Comparison of ENCODE assay signal across 15 cellular contexts in genomic region chr6:34233867-34234266, GRCh38. TPM values are rescaled to one million over a fixed set of nuclear protein-coding genes. Genes with fewer than 3 reads are reported as not detected.
A peak's percentile ranks its signal among the peaks of the same experiment; 100 is the strongest.
DNase-seq lines count a peak whose midpoint lies in the region; ATAC-seq and TF ChIP-seq lines count a peak whose summit lies in the region.
"Had no signal": no experiment of that assay in that cellular context is flagged by ENCODE, and none has a peak within 500 bp of the region (broad histone marks: within the 10 kb centered on the region; RNA-seq: fewer than 3 reads in every experiment).

No MANE protein-coding gene starts in this region.

- H3K27ac Mint-ChIP-seq in Calu3 (ENCODE audit: unreplicated experiment), result peak overlapping the region; percentile 82
- H3K27ac Mint-ChIP-seq in effector memory CD8-positive, alpha-beta T cell, result peak overlapping the region; percentile 57 to 81
- peak overlapping the region; percentile 65 for H3K27ac Mint-ChIP-seq in neural progenitor cell

- peaks cover 48% of the 10 kb centered on the region for H3F3A ChIP-seq in neural progenitor cell (ENCODE audit: low read depth)

- no peak for ATAC-seq in effector memory CD8-positive, alpha-beta T cell (replicated peaks)
- ATAC-seq in GM21619 (IDR thresholded peaks at IDR 0.05; ENCODE audit: unreplicated experiment) (no peak), left lung (no peak)
- ATAC-seq: mucosa of descending colon, right cardiac atrium had no signal

- H3K4me3 ChIP-seq in NT2/D1 (ENCODE audit: insufficient read length, low read depth), result peak overlapping the region; percentile 65
- H3K4me3 ChIP-seq in neural progenitor cell, result no peak overlapping the region
- H3K4me3 ChIP-seq in prostate gland, result no peak overlapping the region
- H3K4me3 ChIP-seq in brain microvascular endothelial cell (ENCODE audit: low read depth, low read length), result no peak overlapping the region
- H3K4me3 ChIP-seq in left lung, result no peak overlapping the region
- H3K4me3 ChIP-seq: MG63, mucosa of descending colon, suprapubic skin had no signal

- DNase-seq in Calu3 (no peak), NT2/D1 (ENCODE audit: low read depth, low spot score) (no peak), neural progenitor cell (ENCODE audit: low spot score) (no peak), prostate gland (ENCODE audit: low spot score) (no peak), brain microvascular endothelial cell (no peak), left lung (no peak)
- no peak for DNase-seq in effector memory CD8-positive, alpha-beta T cell
- DNase-seq: COR-L47, MG63, NCI-H2171, right cardiac atrium had no signal

- H3K4me1 Mint-ChIP-seq in Calu3 (ENCODE audit: low read depth, unreplicated experiment) (peaks cover 51% of the 10 kb centered on the region), neural progenitor cell (peaks cover 29% of the 10 kb centered on the region)
- peaks cover 18% of the 10 kb centered on the region in 2 donors for H3K4me1 Mint-ChIP-seq in effector memory CD8-positive, alpha-beta T cell (ENCODE audit: low read depth in 2 of 2)

- H3K27me3 ChIP-seq in NT2/D1 (ENCODE audit: insufficient read depth, insufficient read length) (no peaks in the 10 kb centered on the region), neural progenitor cell (no peaks in the 10 kb centered on the region), prostate gland (replicated peaks; ENCODE audit: insufficient read depth) (no peaks in the 10 kb centered on the region), brain microvascular endothelial cell (replicated peaks) (no peaks in the 10 kb centered on the region), left lung (no peaks in the 10 kb centered on the region)
- H3K27me3 ChIP-seq: MG63, suprapubic skin had no signal

- peak overlapping the region; percentile 100 for H3K27ac ChIP-seq in neural progenitor cell
- H3K27ac ChIP-seq in prostate gland, result no peak overlapping the region
- no peak overlapping the region for H3K27ac ChIP-seq in brain microvascular endothelial cell
- peak overlapping the region in 1 of 2 donors; percentile 20 for H3K27ac ChIP-seq in left lung

- peak overlapping the region; percentile 94 for H3K9ac ChIP-seq in NT2/D1 (ENCODE audit: insufficient read length, low read depth)
- H3K9ac ChIP-seq in neural progenitor cell, result peak overlapping the region; percentile 95

- H3K27me3 Mint-ChIP-seq in Calu3 (ENCODE audit: unreplicated experiment) (no peaks in the 10 kb centered on the region), neural progenitor cell (ENCODE audit: insufficient read depth, low read depth) (peaks cover 5% of the 10 kb centered on the region)
- H3K27me3 Mint-ChIP-seq in effector memory CD8-positive, alpha-beta T cell, result no peaks in the 10 kb centered on the region

- H4K20me1 ChIP-seq in neural progenitor cell (ENCODE audit: low read depth), result peaks cover 13% of the 10 kb centered on the region

- no peak overlapping the region for H2AFZ ChIP-seq in neural progenitor cell (replicated peaks)

- H3K36me3 Mint-ChIP-seq in Calu3 (ENCODE audit: insufficient read depth, unreplicated experiment) (peaks cover 51% of the 10 kb centered on the region), neural progenitor cell (peaks cover 2% of the 10 kb centered on the region)
- peaks cover 22% of the 10 kb centered on the region for H3K36me3 Mint-ChIP-seq in effector memory CD8-positive, alpha-beta T cell (ENCODE audit: insufficient read depth)

- H3K4me3 Mint-ChIP-seq in Calu3 (ENCODE audit: low read depth, unreplicated experiment), result peak overlapping the region; percentile 1
- peak overlapping the region; percentile 57 to 59 for H3K4me3 Mint-ChIP-seq in effector memory CD8-positive, alpha-beta T cell
- peak overlapping the region; percentile 49 for H3K4me3 Mint-ChIP-seq in neural progenitor cell

- peaks cover 14% of the 10 kb centered on the region for H3K36me3 ChIP-seq in NT2/D1 (ENCODE audit: insufficient read depth, insufficient read length, low read length)
- no peaks in the 10 kb centered on the region for H3K36me3 ChIP-seq in neural progenitor cell
- H3K36me3 ChIP-seq in prostate gland, result no peaks in the 10 kb centered on the region
- H3K36me3 ChIP-seq in brain microvascular endothelial cell (replicated peaks), result no peaks in the 10 kb centered on the region
- H3K36me3 ChIP-seq in left lung, result no peaks in the 10 kb centered on the region
- H3K36me3 ChIP-seq: MG63, suprapubic skin had no signal

- peak overlapping the region; percentile 95 for H3K4me2 ChIP-seq in neural progenitor cell

- H3K9me3 Mint-ChIP-seq in Calu3 (ENCODE audit: low read depth, unreplicated experiment) (no peaks in the 10 kb centered on the region), neural progenitor cell (no peaks in the 10 kb centered on the region)
- no peaks in the 10 kb centered on the region for H3K9me3 Mint-ChIP-seq in effector memory CD8-positive, alpha-beta T cell
- H3K9me3 Mint-ChIP-seq: T-helper 2 cell treated with Interferon-gamma antibody and Interleukin-4, amounts not matched to agents 5 μg/mL and 100 μg/mL, for 36 hours had no signal

- intact Hi-C loops in Calu3 (cut with micrococcal nuclease; ENCODE audit: unreplicated experiment), result no loop called here
- intact Hi-C loops in prostate gland (cut with DNase I), result no loop called here
- intact Hi-C loops in left lung (cut with DNase I), result no loop called here

- in situ Hi-C loops in brain microvascular endothelial cell (cut with HindIII; ENCODE audit: low pct_ligation_motif_present, low sequenced_read_pairs), result no loop called here

- peaks cover 4% of the 10 kb centered on the region for H3K4me1 ChIP-seq in NT2/D1 (ENCODE audit: insufficient read depth, insufficient read length)
- peaks cover 18% of the 10 kb centered on the region for H3K4me1 ChIP-seq in neural progenitor cell
- no peaks in the 10 kb centered on the region for H3K4me1 ChIP-seq in prostate gland (replicated peaks)
- H3K4me1 ChIP-seq in left lung, result peaks cover 6 to 20% of the 10 kb centered on the region in 2 donors

- no TSS peak for BruUV-seq in Calu3 (replicated peaks; lab: Mats Ljungman, UMichigan)

- 96% methylated on average over 7 of the region's 7 CpGs for WGBS in prostate gland

- CTCF ChIA-PET in Calu3 (lab: Charles Lee), result interaction anchor here (1.5 kb wide), 1 partner anchor 10 kb away, joined by 5 read pairs; no protein-coding TSS in a partner anchor

- peaks cover 39% of the 10 kb centered on the region for H3K79me2 ChIP-seq in neural progenitor cell (ENCODE audit: low read depth)

- H3K9me3 ChIP-seq in NT2/D1 (ENCODE audit: insufficient read depth, low read length), result no peaks in the 10 kb centered on the region
- H3K9me3 ChIP-seq in neural progenitor cell (ENCODE audit: low read depth), result no peaks in the 10 kb centered on the region
- H3K9me3 ChIP-seq in prostate gland, result no peaks in the 10 kb centered on the region
- H3K9me3 ChIP-seq in left lung, result no peaks in the 10 kb centered on the region
- H3K9me3 ChIP-seq: MG63, mucosa of descending colon, suprapubic skin had no signal

- no peak for TF ChIP-seq POLR2A in prostate gland (IDR thresholded peaks at IDR 0.05)

- TF ChIP-seq CTCF in Calu3 (IDR thresholded peaks at IDR 0.05; ENCODE audit: unreplicated experiment) (no peak), neural progenitor cell (IDR thresholded peaks at IDR 0.05) (no peak), prostate gland (IDR thresholded peaks at IDR 0.05) (no peak), brain microvascular endothelial cell (IDR thresholded peaks at IDR 0.05; ENCODE audit: low read depth, low read length, missing control alignments) (no peak), left lung (IDR thresholded peaks at IDR 0.05) (no peak)

RNA-seq across cellular contexts. Expression of gene HMGA1, which starts 2.8 kb away (rescaled TPM):
- total RNA-seq in Calu3 (2022), result 1,138 and 1,378 TPM in 2 replicates
- 417 and 1,058 TPM in 2 replicates for total RNA-seq in neural progenitor cell (ENCODE audit: low replicate concordance)
- total RNA-seq in prostate gland, result 100 to 1,000 TPM in 1 of 2 donors, 10 to 100 TPM in 1; 29.4 to 139 TPM
- 100 to 1,000 TPM in 1 of 2 donors, 10 to 100 TPM in 1; 75.1 to 137 TPM for total RNA-seq in left lung

RNA-seq across cellular contexts. Expression of gene SMIM29, which starts 14.9 kb away (rescaled TPM):
- 59.2 and 68.6 TPM in 2 replicates for total RNA-seq in Calu3 (2022)
- 2.4 and 8.9 TPM in 2 replicates for total RNA-seq in neural progenitor cell (ENCODE audit: low replicate concordance)
- total RNA-seq in prostate gland, result 10 to 100 TPM; 25.9 to 41.6 TPM
- total RNA-seq in left lung, result 10 to 100 TPM; 35.7 to 38.9 TPM

Comparison
In these comparisons a context has a peak if more than half of its experiments do, and no peak if none do; other contexts are left out.
1. H3K4me3 Mint-ChIP-seq: peak in every context shown above with its lines; median percentile 58 in effector memory CD8-positive, alpha-beta T cell; 49 in neural progenitor cell; 1 in Calu3.